ENCODE assay signal across 23 cellular contexts in genomic region chr10:50432610-50433009, GRCh38.
DNase-seq lines count a peak whose midpoint lies in the region; ATAC-seq and TF ChIP-seq lines count a peak whose summit lies in the region.
"Had no signal": no experiment of that assay in that cellular context is flagged by ENCODE, and none has a peak within 500 bp of the region (broad histone marks: within the 10 kb centered on the region; RNA-seq: fewer than 3 reads in every experiment).

No MANE protein-coding gene starts in this region.

- H4K20me1 ChIP-seq in PC-9 (ENCODE audit: insufficient read depth) = no peaks in the 10 kb centered on the region

- POLR2A ChIA-PET in activated CD4-positive, alpha-beta memory T cell treated with anti-CD3 and anti-CD28 coated beads for 36 hours (lab: Charles Lee) = interaction anchor here (0.8 to 1.9 kb wide), 7 partner anchors 36 to 204 kb away, joined by 3 to 11 read pairs (median 5); no protein-coding TSS in a partner anchor
- POLR2A ChIA-PET in PC-9 (lab: Charles Lee; ENCODE audit: unreplicated experiment) = no interaction called here

- H3K4me2 ChIP-seq in PC-9 = no peak overlapping the region
- H3K4me2 ChIP-seq: smooth muscle cell had no signal

- H3K27ac ChIP-seq in PC-9 (no peak overlapping the region), aorta (ENCODE audit: low read depth in 1 of 2, low read length in 2 of 2) (no peak overlapping the region)

- H3K79me2 ChIP-seq in PC-9 (ENCODE audit: low read depth) = no peaks in the 10 kb centered on the region

- H3K4me3 Mint-ChIP-seq in activated CD4-positive, alpha-beta memory T cell treated with anti-CD3 and anti-CD28 coated beads for 36 hours = no peak overlapping the region
- H3K4me3 Mint-ChIP-seq in natural killer cell treated with Interleukin-12 subunit alpha and Interleukin-12 subunit beta and Interleukin-15 and Interleukin-18, amount 100 ng/mL, for 72 hours = peak overlapping the region; percentile 69
- H3K4me3 Mint-ChIP-seq: B cell; naive thymus-derived CD4-positive, alpha-beta T cell; type B pancreatic cell; WTC11 had no signal

- CTCF ChIA-PET in activated CD4-positive, alpha-beta memory T cell treated with anti-CD3 and anti-CD28 coated beads for 36 hours (lab: Charles Lee) = interaction anchor here (0.8 to 2.3 kb wide), 2 partner anchors 36 to 76 kb away, joined by 3 to 11 read pairs; no protein-coding TSS in a partner anchor
- CTCF ChIA-PET in PC-9 (lab: Charles Lee) = no interaction called here

- peak overlapping the region; percentile 66 for H3K27ac Mint-ChIP-seq in activated CD4-positive, alpha-beta memory T cell treated with anti-CD3 and anti-CD28 coated beads for 36 hours
- H3K27ac Mint-ChIP-seq in natural killer cell treated with Interleukin-12 subunit alpha and Interleukin-12 subunit beta and Interleukin-15 and Interleukin-18, amount 100 ng/mL, for 72 hours = peak overlapping the region; percentile 91 to 94
- H3K27ac Mint-ChIP-seq: B cell, progenitor cell of endocrine pancreas, type B pancreatic cell, WTC11 had no signal

- no peak overlapping the region for H2AFZ ChIP-seq in PC-9

- H3K36me3 Mint-ChIP-seq in activated CD4-positive, alpha-beta memory T cell treated with anti-CD3 and anti-CD28 coated beads for 36 hours = peaks cover 20% of the 10 kb centered on the region
- H3K36me3 Mint-ChIP-seq in natural killer cell treated with Interleukin-12 subunit alpha and Interleukin-12 subunit beta and Interleukin-15 and Interleukin-18, amount 100 ng/mL, for 72 hours = peaks cover 16% of the 10 kb centered on the region
- H3K36me3 Mint-ChIP-seq: type B pancreatic cell, WTC11 had no signal

- no peak for TF ChIP-seq CTCF in PC-9 (conservative IDR thresholded peaks at IDR 0.05)

- H3K4me1 Mint-ChIP-seq in activated CD4-positive, alpha-beta memory T cell treated with anti-CD3 and anti-CD28 coated beads for 36 hours (ENCODE audit: low read depth) = peaks cover 37% of the 10 kb centered on the region
- H3K4me1 Mint-ChIP-seq in natural killer cell treated with Interleukin-12 subunit alpha and Interleukin-12 subunit beta and Interleukin-15 and Interleukin-18, amount 100 ng/mL, for 72 hours (ENCODE audit: low read depth in 2 of 2) = peaks cover 39 to 57% of the 10 kb centered on the region in 2 donors

- H3K27me3 ChIP-seq in PC-9 (ENCODE audit: insufficient read depth, low read depth) (no peaks in the 10 kb centered on the region), aorta (ENCODE audit: control insufficient read depth in 1 of 2, insufficient read depth in 2 of 2, low read length in 1 of 2) (no peaks in the 10 kb centered on the region)
- H3K27me3 ChIP-seq: heart right ventricle had no signal

- H3K9me2 ChIP-seq in PC-9 (ENCODE audit: insufficient read depth) = no peaks in the 10 kb centered on the region; the same call in 1 of the 2 replicates

- no peaks in the 10 kb centered on the region for H3K27me3 Mint-ChIP-seq in activated CD4-positive, alpha-beta memory T cell treated with anti-CD3 and anti-CD28 coated beads for 36 hours
- H3K27me3 Mint-ChIP-seq in natural killer cell treated with Interleukin-12 subunit alpha and Interleukin-12 subunit beta and Interleukin-15 and Interleukin-18, amount 100 ng/mL, for 72 hours = no peaks in the 10 kb centered on the region
- H3K27me3 Mint-ChIP-seq: B cell; naive thymus-derived CD4-positive, alpha-beta T cell; progenitor cell of endocrine pancreas; type B pancreatic cell had no signal

- peaks cover 14% of the 10 kb centered on the region; the same call in 1 of the 2 replicates for H3F3A ChIP-seq in PC-9 (ENCODE audit: insufficient read depth, low read depth)

- H3K4me3 ChIP-seq in PC-9 (no peak overlapping the region), aorta (ENCODE audit: low read length in 2 of 2) (no peak overlapping the region)
- H3K4me3 ChIP-seq: heart right ventricle, smooth muscle cell had no signal

- no peaks in the 10 kb centered on the region for H3K9me3 ChIP-seq in PC-9 (ENCODE audit: insufficient read depth, low read depth)
- H3K9me3 ChIP-seq in aorta (ENCODE audit: control insufficient read depth, low read length) = no peaks in the 10 kb centered on the region
- H3K9me3 ChIP-seq: heart right ventricle had no signal

- peak; percentile 11 for ATAC-seq in GM18502 (IDR thresholded peaks at IDR 0.05; ENCODE audit: poor library complexity, unreplicated experiment)
- ATAC-seq in GM21423 (IDR thresholded peaks at IDR 0.05; ENCODE audit: unreplicated experiment) = peak; percentile 4
- peak; percentile 44 to 85 for ATAC-seq in natural killer cell treated with Interleukin-12 subunit alpha and Interleukin-12 subunit beta and Interleukin-15 and Interleukin-18, amount 100 ng/mL, for 72 hours
- ATAC-seq in aorta (ENCODE audit: low FRiP score) = no peak
- ATAC-seq: naive thymus-derived CD4-positive, alpha-beta T cell; WTC11 had no signal

- H3K36me3 ChIP-seq in PC-9 (ENCODE audit: low read depth) (no peaks in the 10 kb centered on the region), aorta (ENCODE audit: control insufficient read depth in 1 of 2, insufficient read depth in 2 of 2, low read length in 1 of 2) (no peaks in the 10 kb centered on the region)
- H3K36me3 ChIP-seq: heart right ventricle had no signal

- no peak for DNase-seq in activated CD4-positive, alpha-beta memory T cell treated with anti-CD3 and anti-CD28 coated beads for 36 hours
- DNase-seq in natural killer cell treated with Interleukin-12 subunit alpha and Interleukin-12 subunit beta and Interleukin-15 and Interleukin-18, amount 100 ng/mL, for 72 hours (ENCODE audit: low spot score) = no peak
- no peak for DNase-seq in NCI-H226
- DNase-seq in PC-9 = no peak
- DNase-seq in aorta = no peak
- DNase-seq in DMS 273 (lab: John Stamatoyannopoulos, UW; ENCODE audit: unreplicated experiment) = no peak
- DNase-seq: activated CD8-positive, alpha-beta memory T cell treated with anti-CD3 and anti-CD28 coated beads, Interleukin-2, amount 50 U/mL, for 4 hours; amniotic stem cell; GDM1; HCEC 1CT; heart right ventricle; mammary epithelial cell; naive thymus-derived CD4-positive, alpha-beta T cell; NCI-H1417 treated with DMSO at 0.1 percent for 48 hours; NCI-H2171; SW 1271 had no signal

- intact Hi-C loops in activated CD4-positive, alpha-beta memory T cell treated with anti-CD3 and anti-CD28 coated beads for 36 hours (cut with micrococcal nuclease) = loop anchor here (1.0 to 5.0 kb wide), 8 partner anchors 14 to 204 kb away; no protein-coding TSS in a partner anchor
- intact Hi-C loops in PC-9 (cut with micrococcal nuclease; ENCODE audit: unreplicated experiment) (no loop called here), aorta (cut with DNase I) (loop anchor here in 1 of 2 donors (5.0 kb wide), 1 partner anchor 125 kb away; no protein-coding TSS in a partner anchor)

- BruUV-seq in PC-9 (replicated peaks; lab: Mats Ljungman, UMichigan) = no TSS peak

- H3K4me1 ChIP-seq in PC-9 (replicated peaks; ENCODE audit: insufficient read depth) = peaks cover 21% of the 10 kb centered on the region
- peaks cover 0 to 4% of the 10 kb centered on the region in 2 donors for H3K4me1 ChIP-seq in aorta (ENCODE audit: control insufficient read depth in 1 of 2, insufficient read depth in 2 of 2, low read length in 2 of 2)

- no peaks in the 10 kb centered on the region for H3K9me3 Mint-ChIP-seq in activated CD4-positive, alpha-beta memory T cell treated with anti-CD3 and anti-CD28 coated beads for 36 hours
- H3K9me3 Mint-ChIP-seq in natural killer cell treated with Interleukin-12 subunit alpha and Interleukin-12 subunit beta and Interleukin-15 and Interleukin-18, amount 100 ng/mL, for 72 hours = no peaks in the 10 kb centered on the region
- H3K9me3 Mint-ChIP-seq: type B pancreatic cell, WTC11 had no signal
